ENCODE assay signal across 1 cellular context in the genomic region with DNA sequence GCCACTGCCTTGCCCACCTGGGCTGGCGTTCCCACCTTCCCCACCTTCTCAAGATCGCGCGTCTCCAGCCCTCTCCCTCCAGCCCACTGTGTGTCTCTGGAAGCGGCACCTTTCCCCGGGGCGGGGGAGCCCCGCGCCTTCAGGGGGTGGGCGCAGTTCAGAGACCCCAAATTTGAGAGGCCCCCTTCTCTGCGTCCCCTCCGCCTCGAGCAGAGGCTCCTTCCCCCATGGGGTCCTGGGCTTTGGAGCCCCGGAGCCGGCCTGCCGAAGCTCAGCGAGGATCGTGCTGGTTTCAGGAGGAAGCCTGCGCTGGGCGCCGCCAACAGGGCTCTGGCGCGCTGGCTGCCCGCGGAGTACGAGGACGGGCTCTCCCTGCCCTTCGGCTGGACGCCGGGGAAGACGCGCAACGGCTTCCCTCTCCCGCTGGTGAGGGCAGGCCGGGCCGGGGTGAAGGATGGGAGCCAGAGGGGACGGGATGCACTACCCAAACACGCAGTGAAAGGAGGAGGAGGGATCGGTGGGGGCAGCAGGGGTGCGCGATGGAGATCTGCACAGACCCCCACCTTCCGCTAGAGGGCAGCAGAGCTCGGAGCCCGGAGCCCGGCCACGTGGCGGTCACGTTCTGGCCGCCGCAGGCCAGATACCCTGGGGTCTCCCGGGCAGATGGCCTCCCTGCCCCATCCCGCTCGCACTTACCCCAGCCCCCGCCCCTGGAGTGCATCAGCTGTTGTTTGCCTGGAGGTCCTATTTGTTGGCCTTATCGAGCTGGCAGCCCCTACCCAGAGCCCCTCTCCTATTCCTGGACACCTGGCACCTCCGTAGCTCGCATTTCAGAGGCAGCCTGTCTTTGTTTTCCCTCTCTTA.
TF ChIP-seq lines count a peak whose summit lies in the region.

No MANE protein-coding gene starts in this region.

TF ChIP-seq in K562, 482 proteins besides CTCF, POLR2A, EP300 and RAD21 (continued from another document and continues in another):
- no peak for TF ChIP-seq GTF3C2 (IDR thresholded peaks at IDR 0.05; ENCODE audit: borderline replicate concordance, extremely low read depth, insufficient read length)
- no peak for TF ChIP-seq ZNF561 (CRISPR knock-in tag; conservative IDR thresholded peaks at IDR 0.05)
- no peak for TF ChIP-seq DACH1 (IDR thresholded peaks at IDR 0.05; ENCODE audit: partially characterized antibody)
- no peak for TF ChIP-seq SMAD1 (IDR thresholded peaks at IDR 0.05; ENCODE audit: low read depth, low read length, partially characterized antibody)
- TF ChIP-seq HDAC6 (IDR thresholded peaks at IDR 0.05; ENCODE audit: low read depth, low read length), result no peak
- TF ChIP-seq, protein P1, sequence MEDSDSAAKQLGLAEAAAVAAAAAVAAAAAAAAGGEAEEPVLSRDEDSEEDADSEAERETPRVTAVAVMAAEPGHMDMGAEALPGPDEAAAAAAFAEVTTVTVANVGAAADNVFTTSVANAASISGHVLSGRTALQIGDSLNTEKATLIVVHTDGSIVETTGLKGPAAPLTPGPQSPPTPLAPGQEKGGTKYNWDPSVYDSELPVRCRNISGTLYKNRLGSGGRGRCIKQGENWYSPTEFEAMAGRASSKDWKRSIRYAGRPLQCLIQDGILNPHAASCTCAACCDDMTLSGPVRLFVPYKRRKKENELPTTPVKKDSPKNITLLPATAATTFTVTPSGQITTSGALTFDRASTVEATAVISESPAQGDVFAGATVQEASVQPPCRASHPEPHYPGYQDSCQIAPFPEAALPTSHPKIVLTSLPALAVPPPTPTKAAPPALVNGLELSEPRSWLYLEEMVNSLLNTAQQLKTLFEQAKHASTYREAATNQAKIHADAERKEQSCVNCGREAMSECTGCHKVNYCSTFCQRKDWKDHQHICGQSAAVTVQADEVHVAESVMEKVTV (CRISPR knock-in tag; IDR thresholded peaks at IDR 0.05), result no peak
- TF ChIP-seq, protein P2, sequence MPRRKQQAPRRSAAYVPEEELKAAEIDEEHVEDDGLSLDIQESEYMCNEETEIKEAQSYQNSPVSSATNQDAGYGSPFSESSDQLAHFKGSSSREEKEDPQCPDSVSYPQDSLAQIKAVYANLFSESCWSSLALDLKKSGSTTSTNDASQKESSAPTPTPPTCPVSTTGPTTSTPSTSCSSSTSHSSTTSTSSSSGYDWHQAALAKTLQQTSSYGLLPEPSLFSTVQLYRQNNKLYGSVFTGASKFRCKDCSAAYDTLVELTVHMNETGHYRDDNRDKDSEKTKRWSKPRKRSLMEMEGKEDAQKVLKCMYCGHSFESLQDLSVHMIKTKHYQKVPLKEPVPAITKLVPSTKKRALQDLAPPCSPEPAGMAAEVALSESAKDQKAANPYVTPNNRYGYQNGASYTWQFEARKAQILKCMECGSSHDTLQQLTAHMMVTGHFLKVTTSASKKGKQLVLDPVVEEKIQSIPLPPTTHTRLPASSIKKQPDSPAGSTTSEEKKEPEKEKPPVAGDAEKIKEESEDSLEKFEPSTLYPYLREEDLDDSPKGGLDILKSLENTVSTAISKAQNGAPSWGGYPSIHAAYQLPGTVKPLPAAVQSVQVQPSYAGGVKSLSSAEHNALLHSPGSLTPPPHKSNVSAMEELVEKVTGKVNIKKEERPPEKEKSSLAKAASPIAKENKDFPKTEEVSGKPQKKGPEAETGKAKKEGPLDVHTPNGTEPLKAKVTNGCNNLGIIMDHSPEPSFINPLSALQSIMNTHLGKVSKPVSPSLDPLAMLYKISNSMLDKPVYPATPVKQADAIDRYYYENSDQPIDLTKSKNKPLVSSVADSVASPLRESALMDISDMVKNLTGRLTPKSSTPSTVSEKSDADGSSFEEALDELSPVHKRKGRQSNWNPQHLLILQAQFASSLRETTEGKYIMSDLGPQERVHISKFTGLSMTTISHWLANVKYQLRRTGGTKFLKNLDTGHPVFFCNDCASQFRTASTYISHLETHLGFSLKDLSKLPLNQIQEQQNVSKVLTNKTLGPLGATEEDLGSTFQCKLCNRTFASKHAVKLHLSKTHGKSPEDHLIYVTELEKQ (CRISPR knock-in tag; IDR thresholded peaks at IDR 0.05), result no peak
- TF ChIP-seq KAT2B (IDR thresholded peaks at IDR 0.05; ENCODE audit: low read depth, low read length), result no peak
- no peak for TF ChIP-seq THRA (IDR thresholded peaks at IDR 0.05)
- no peak for TF ChIP-seq MTA1 (IDR thresholded peaks at IDR 0.05; ENCODE audit: borderline replicate concordance)
- TF ChIP-seq CAMTA2 (CRISPR knock-in tag; conservative IDR thresholded peaks at IDR 0.05), result no peak
- TF ChIP-seq HCFC1 (IDR thresholded peaks at IDR 0.05; ENCODE audit: low read depth, low read length), result peak; percentile 43; the same call in 1 of the 2 replicates
- TF ChIP-seq NFIX (CRISPR knock-in tag; IDR thresholded peaks at IDR 0.05; ENCODE audit: low read depth), result no peak
- TF ChIP-seq, protein P3, sequence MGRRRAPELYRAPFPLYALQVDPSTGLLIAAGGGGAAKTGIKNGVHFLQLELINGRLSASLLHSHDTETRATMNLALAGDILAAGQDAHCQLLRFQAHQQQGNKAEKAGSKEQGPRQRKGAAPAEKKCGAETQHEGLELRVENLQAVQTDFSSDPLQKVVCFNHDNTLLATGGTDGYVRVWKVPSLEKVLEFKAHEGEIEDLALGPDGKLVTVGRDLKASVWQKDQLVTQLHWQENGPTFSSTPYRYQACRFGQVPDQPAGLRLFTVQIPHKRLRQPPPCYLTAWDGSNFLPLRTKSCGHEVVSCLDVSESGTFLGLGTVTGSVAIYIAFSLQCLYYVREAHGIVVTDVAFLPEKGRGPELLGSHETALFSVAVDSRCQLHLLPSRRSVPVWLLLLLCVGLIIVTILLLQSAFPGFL (CRISPR knock-in tag; IDR thresholded peaks at IDR 0.05), result no peak
- TF ChIP-seq PHF21A (IDR thresholded peaks at IDR 0.05; ENCODE audit: borderline replicate concordance, low read depth), result no peak
- TF ChIP-seq, protein P4, sequence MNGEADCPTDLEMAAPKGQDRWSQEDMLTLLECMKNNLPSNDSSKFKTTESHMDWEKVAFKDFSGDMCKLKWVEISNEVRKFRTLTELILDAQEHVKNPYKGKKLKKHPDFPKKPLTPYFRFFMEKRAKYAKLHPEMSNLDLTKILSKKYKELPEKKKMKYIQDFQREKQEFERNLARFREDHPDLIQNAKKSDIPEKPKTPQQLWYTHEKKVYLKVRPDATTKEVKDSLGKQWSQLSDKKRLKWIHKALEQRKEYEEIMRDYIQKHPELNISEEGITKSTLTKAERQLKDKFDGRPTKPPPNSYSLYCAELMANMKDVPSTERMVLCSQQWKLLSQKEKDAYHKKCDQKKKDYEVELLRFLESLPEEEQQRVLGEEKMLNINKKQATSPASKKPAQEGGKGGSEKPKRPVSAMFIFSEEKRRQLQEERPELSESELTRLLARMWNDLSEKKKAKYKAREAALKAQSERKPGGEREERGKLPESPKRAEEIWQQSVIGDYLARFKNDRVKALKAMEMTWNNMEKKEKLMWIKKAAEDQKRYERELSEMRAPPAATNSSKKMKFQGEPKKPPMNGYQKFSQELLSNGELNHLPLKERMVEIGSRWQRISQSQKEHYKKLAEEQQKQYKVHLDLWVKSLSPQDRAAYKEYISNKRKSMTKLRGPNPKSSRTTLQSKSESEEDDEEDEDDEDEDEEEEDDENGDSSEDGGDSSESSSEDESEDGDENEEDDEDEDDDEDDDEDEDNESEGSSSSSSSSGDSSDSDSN (IDR thresholded peaks at IDR 0.05; ENCODE audit: borderline replicate concordance in 1 of 2, low read depth in 2 of 2, low read length in 2 of 2), result no peak
- TF ChIP-seq ZBTB7A (IDR thresholded peaks at IDR 0.05; ENCODE audit: borderline replicate concordance, control insufficient read depth, low read depth, low read length), result peak; percentile 85; the same call in 1 of the 2 replicates
- no peak for TF ChIP-seq NR0B1 (IDR thresholded peaks at IDR 0.05; ENCODE audit: partially characterized antibody)
- TF ChIP-seq ZNF316 (IDR thresholded peaks at IDR 0.05), result no peak
- peak; percentile 31 for TF ChIP-seq NEUROD1 (IDR thresholded peaks at IDR 0.05; ENCODE audit: borderline replicate concordance, low read depth, low read length, partially characterized antibody)
- TF ChIP-seq FOXK2 (conservative IDR thresholded peaks at IDR 0.05 in 1 of 2, IDR thresholded peaks at IDR 0.05 in 1 of 2; ENCODE audit: low read depth in 2 of 2), result no peak
- TF ChIP-seq ZNF764 (CRISPR knock-in tag; IDR thresholded peaks at IDR 0.05; ENCODE audit: low read depth), result no peak
- TF ChIP-seq ZNF134 (CRISPR knock-in tag; conservative IDR thresholded peaks at IDR 0.05), result no peak
- peak; percentile 79 for TF ChIP-seq GABPB1 (CRISPR knock-in tag; IDR thresholded peaks at IDR 0.05)
- no peak for TF ChIP-seq CEBPB (tag; IDR thresholded peaks at IDR 0.05)
- no peak for TF ChIP-seq NKRF (IDR thresholded peaks at IDR 0.05; ENCODE audit: borderline replicate concordance)
- TF ChIP-seq ZNF146 (CRISPR knock-in tag; IDR thresholded peaks at IDR 0.05; ENCODE audit: unreplicated experiment), result no peak
- TF ChIP-seq GMEB1 (CRISPR knock-in tag; IDR thresholded peaks at IDR 0.05), result no peak
- no peak for TF ChIP-seq ZC3H11A (IDR thresholded peaks at IDR 0.05; ENCODE audit: low read depth, low read length)
- no peak for TF ChIP-seq ZNF395 (CRISPR knock-in tag; IDR thresholded peaks at IDR 0.05)
- TF ChIP-seq ZNF77 (CRISPR knock-in tag; IDR thresholded peaks at IDR 0.05), result no peak
- TF ChIP-seq ZNF785 (CRISPR knock-in tag; IDR thresholded peaks at IDR 0.05), result no peak
- TF ChIP-seq MTA2 (IDR thresholded peaks at IDR 0.05; ENCODE audit: low read depth), result no peak
- TF ChIP-seq POLR2B (IDR thresholded peaks at IDR 0.05; ENCODE audit: low read depth, partially characterized antibody), result no peak
- no peak for TF ChIP-seq SOX6 (IDR thresholded peaks at IDR 0.05)
